8 cellular contexts compared by ENCODE assay signal in the genomic region with DNA sequence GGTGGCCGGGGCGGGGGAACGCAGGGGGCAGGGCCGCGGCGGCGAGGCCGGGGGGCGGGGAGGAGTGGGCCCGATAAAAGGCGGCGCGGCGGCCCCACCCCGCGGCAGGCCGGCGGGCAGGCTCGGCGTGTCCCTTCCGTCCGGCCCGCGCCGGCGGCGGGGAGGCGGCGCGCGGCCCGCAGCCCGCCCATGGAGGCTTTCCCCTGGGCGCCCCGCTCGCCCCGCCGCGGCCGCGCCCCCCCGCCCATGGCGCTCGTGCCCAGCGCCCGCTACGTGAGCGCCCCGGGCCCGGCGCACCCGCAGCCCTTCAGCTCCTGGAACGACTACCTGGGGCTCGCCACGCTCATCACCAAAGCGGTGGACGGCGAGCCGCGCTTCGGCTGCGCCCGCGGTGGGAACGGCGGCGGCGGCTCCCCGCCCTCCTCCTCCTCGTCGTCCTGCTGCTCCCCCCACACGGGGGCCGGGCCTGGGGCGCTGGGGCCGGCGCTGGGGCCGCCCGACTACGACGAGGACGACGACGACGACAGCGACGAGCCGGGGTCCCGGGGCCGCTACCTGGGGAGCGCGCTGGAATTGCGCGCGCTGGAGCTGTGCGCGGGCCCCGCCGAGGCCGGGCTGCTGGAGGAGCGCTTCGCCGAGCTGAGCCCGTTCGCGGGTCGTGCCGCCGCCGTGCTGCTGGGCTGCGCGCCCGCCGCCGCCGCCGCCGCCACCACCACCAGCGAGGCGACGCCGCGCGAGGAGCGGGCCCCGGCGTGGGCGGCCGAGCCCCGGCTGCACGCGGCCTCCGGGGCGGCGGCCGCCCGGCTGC. TPM values are rescaled to one million over a fixed set of nuclear protein-coding genes. Genes with fewer than 3 reads are reported as not detected.
DNase-seq lines count a peak whose midpoint lies in the region; ATAC-seq and TF ChIP-seq lines count a peak whose summit lies in the region.

A gene with protein sequence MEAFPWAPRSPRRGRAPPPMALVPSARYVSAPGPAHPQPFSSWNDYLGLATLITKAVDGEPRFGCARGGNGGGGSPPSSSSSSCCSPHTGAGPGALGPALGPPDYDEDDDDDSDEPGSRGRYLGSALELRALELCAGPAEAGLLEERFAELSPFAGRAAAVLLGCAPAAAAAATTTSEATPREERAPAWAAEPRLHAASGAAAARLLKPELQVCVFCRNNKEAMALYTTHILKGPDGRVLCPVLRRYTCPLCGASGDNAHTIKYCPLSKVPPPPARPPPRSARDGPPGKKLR (plus strand): TSS at position 102 of the 808 bp plus-strand sequence. CDS start 88 bp downstream, at position 190.

- H4K20me1 ChIP-seq in KMS-11 (ENCODE audit: insufficient read depth): peaks cover 16% of the 10 kb centered on the region; the same call in 1 of the 2 replicates

- H3K4me1 ChIP-seq in KMS-11 (ENCODE audit: low read depth, poor library complexity, severe bottlenecking) (peaks cover 32% of the 10 kb centered on the region), left ventricle myocardium inferior (peaks cover 54% of the 10 kb centered on the region), gastrocnemius medialis (peaks cover 35 to 39% of the 10 kb centered on the region in 2 donors)

- no peaks in the 10 kb centered on the region for H3K27me3 ChIP-seq in KMS-11 (ENCODE audit: insufficient read depth, low read depth)
- no peaks in the 10 kb centered on the region for H3K27me3 ChIP-seq in left ventricle myocardium inferior (ENCODE audit: low read depth)
- H3K27me3 ChIP-seq in gastrocnemius medialis: no peaks in the 10 kb centered on the region

- H3K27ac ChIP-seq in KMS-11 (peak within 1 kb of the TSS; percentile 73), left ventricle myocardium inferior (replicated peaks) (peak within 1 kb of the TSS; percentile 80), gastrocnemius medialis (peak within 1 kb of the TSS; percentile 81 to 92 (median 83))

- intact Hi-C loops in left ventricle myocardium inferior (cut with micrococcal nuclease): no loop called here
- intact Hi-C loops in gastrocnemius medialis (cut with DNase I; ENCODE audit: low total_unique reads): loop anchor here (2.0 to 10.0 kb wide), 7 partner anchors 43 to 1655 kb away; a partner anchor contains a TSS

- H3K36me3 ChIP-seq in KMS-11 (ENCODE audit: insufficient read depth) (peaks cover 9% of the 10 kb centered on the region; the same call in 1 of the 2 replicates), left ventricle myocardium inferior (peaks cover 15% of the 10 kb centered on the region), gastrocnemius medialis (peaks cover 0 to 20% of the 10 kb centered on the region in 2 donors)

- peak within 1 kb of the TSS; percentile 60 for H3K9ac ChIP-seq in KMS-11

- peak within 1 kb of the TSS; percentile 98 for H3K4me2 ChIP-seq in KMS-11

- ATAC-seq in GM21723 (IDR thresholded peaks at IDR 0.05; ENCODE audit: unreplicated experiment) (peak; percentile 23), gastrocnemius medialis (peak; percentile 15 to 16)

- peak; percentile 59 to 60 for TF ChIP-seq POLR2A in gastrocnemius medialis (IDR thresholded peaks at IDR 0.05)

- in situ Hi-C loops in gastrocnemius medialis (cut with MboI; ENCODE audit: low sequenced_read_pairs in 4 of 4): no loop called here

- H2AFZ ChIP-seq in KMS-11 (ENCODE audit: low read depth): peak within 1 kb of the TSS; percentile 48

- peaks cover 14% of the 10 kb centered on the region; the same call in 1 of the 2 replicates for H3K79me2 ChIP-seq in KMS-11 (ENCODE audit: insufficient read depth, low read depth)

- DNase-seq in GM12864 (ENCODE audit: low read depth): no peak
- peak; percentile 10 for DNase-seq in activated T-helper 9 cell treated with anti-CD3 and anti-CD28 coated beads, Interleukin-2, amount 50 U/mL, for 16 hours (ENCODE audit: low read depth)
- no peak for DNase-seq in left ventricle myocardium inferior
- no peak for DNase-seq in gastrocnemius medialis
- no peak for DNase-seq in DMS79 treated with DMSO at 0.1 percent for 48 hours (lab: John Stamatoyannopoulos, UW)
- DNase-seq in islet precursor cell: no peak

- H3K9me3 ChIP-seq in left ventricle myocardium inferior (replicated peaks) (no peaks in the 10 kb centered on the region), gastrocnemius medialis (no peaks in the 10 kb centered on the region)

- TF ChIP-seq CTCF in GM12864 (IDR thresholded peaks at IDR 0.05; ENCODE audit: low read depth, low read length, missing control alignments) (no peak), KMS-11 (conservative IDR thresholded peaks at IDR 0.05; ENCODE audit: low read depth, low read length) (no peak), left ventricle myocardium inferior (IDR thresholded peaks at IDR 0.05; ENCODE audit: borderline replicate concordance) (no peak), gastrocnemius medialis (IDR thresholded peaks at IDR 0.05 in 4 of 5, conservative IDR thresholded peaks at IDR 0.05 in 1 of 5) (no peak)

- H3K4me3 ChIP-seq in GM12864 (ENCODE audit: low read depth, low read length) (peak within 1 kb of the TSS; percentile 31), KMS-11 (IDR thresholded peaks at IDR 0.05; ENCODE audit: insufficient read depth, low read depth, low read length) (no peak within 1 kb of the TSS), left ventricle myocardium inferior (peak within 1 kb of the TSS; percentile 78), gastrocnemius medialis (peak within 1 kb of the TSS; percentile 56 to 72 (median 63))

RNA-seq across cellular contexts. Expression of the gene that starts here (rescaled TPM):
- total RNA-seq in left ventricle myocardium inferior: 11.7 TPM
- total RNA-seq in gastrocnemius medialis: 10 to 100 TPM; 10.5 to 25.2 (median 17.4) TPM
